Comparison of ENCODE assay signal across 18 cellular contexts in genomic region chr11:114359342-114359741, GRCh38. TPM values are rescaled to one million over a fixed set of nuclear protein-coding genes. Genes with fewer than 3 reads are reported as not detected.
DNase-seq lines count a peak whose midpoint lies in the region; ATAC-seq, FAIRE-seq and TF ChIP-seq lines count a peak whose summit lies in the region.
"Had no signal": no experiment of that assay in that cellular context is flagged by ENCODE, and none has a peak within 500 bp of the region (broad histone marks: within the 10 kb centered on the region; RNA-seq: fewer than 3 reads in every experiment).

No MANE protein-coding gene starts in this region.

- no peak for TF ChIP-seq POLR2A in IMR-90 (IDR thresholded peaks at IDR 0.05; ENCODE audit: low read depth, low read length)
- TF ChIP-seq POLR2A in upper lobe of left lung (IDR thresholded peaks at IDR 0.05): no peak

- H3K4me1 Mint-ChIP-seq in CD4-positive, alpha-beta memory T cell: no peaks in the 10 kb centered on the region
- H3K4me1 Mint-ChIP-seq: CD4-positive, CD25-positive, alpha-beta regulatory T cell had no signal

- H3K4me3 Mint-ChIP-seq in CD4-positive, alpha-beta memory T cell: no peak overlapping the region
- H3K4me3 Mint-ChIP-seq: CD4-positive, CD25-positive, alpha-beta regulatory T cell had no signal

- H3K14ac ChIP-seq in IMR-90 (replicated peaks; ENCODE audit: low read depth, low read length): peak overlapping the region; percentile 60; the same call in 1 of the 2 replicates

- H3K27me3 Mint-ChIP-seq in CD4-positive, alpha-beta memory T cell: peaks cover 11 to 15% of the 10 kb centered on the region in 2 donors

- no peak for TF ChIP-seq EP300 in upper lobe of left lung (IDR thresholded peaks at IDR 0.05)

- no peak overlapping the region for H2AFZ ChIP-seq in IMR-90 (replicated peaks; ENCODE audit: low read length, poor library complexity)

- peaks cover 4% of the 10 kb centered on the region; the same call in 1 of the 2 replicates for H3K9me1 ChIP-seq in IMR-90 (ENCODE audit: insufficient read depth, low read length)

- peak overlapping the region; percentile 83; the same call in 1 of the 2 replicates for H2BK20ac ChIP-seq in IMR-90 (ENCODE audit: low read depth, low read length)

- no peak overlapping the region for H3K23ac ChIP-seq in IMR-90 (ENCODE audit: low read depth, low read length)

- H3K27ac ChIP-seq in IMR-90 (ENCODE audit: insufficient read depth, low read length) (no peak overlapping the region), upper lobe of left lung (no peak overlapping the region), right atrium auricular region (no peak overlapping the region)
- H3K27ac ChIP-seq in CD4-positive, alpha-beta memory T cell (ENCODE audit: low read depth, low read length): no peak overlapping the region
- H3K27ac ChIP-seq: A549, KMS-11 had no signal

- in situ Hi-C loops in IMR-90 (cut with MboI; ENCODE audit: low sequenced_read_pairs): loop anchor here (10.0 kb wide), 1 partner anchor 85 kb away; no protein-coding TSS in a partner anchor

- ATAC-seq in IMR-90 (ENCODE audit: low read depth) (peak; percentile 61; the same call in 1 of the 2 replicates), upper lobe of left lung (ENCODE audit: low FRiP score in 2 of 2) (no peak)
- ATAC-seq: A549 had no signal

- no peaks in the 10 kb centered on the region for H3K9me3 Mint-ChIP-seq in CD4-positive, alpha-beta memory T cell
- H3K9me3 Mint-ChIP-seq: CD4-positive, CD25-positive, alpha-beta regulatory T cell had no signal

- no peak overlapping the region for H4K91ac ChIP-seq in IMR-90 (ENCODE audit: insufficient read depth, low read depth, low read length)

- peak overlapping the region; percentile 29 to 85; a peak in 2 of 4 replicates for H4K8ac ChIP-seq in IMR-90 (ENCODE audit: low read depth in 2 of 2, low read length in 2 of 2)

- H2BK120ac ChIP-seq in IMR-90 (ENCODE audit: low read depth, low read length): peak overlapping the region; percentile 56; the same call in 1 of the 2 replicates

- peak; percentile 43 for FAIRE-seq in endometrium (lab: Jason Lieb, UNC)
- FAIRE-seq: A549 had no signal

- H3K4me2 ChIP-seq in IMR-90 (ENCODE audit: low read depth, low read length): no peak overlapping the region
- H3K4me2 ChIP-seq: A549, KMS-11 had no signal

- no peaks in the 10 kb centered on the region for H4K20me1 ChIP-seq in IMR-90 (ENCODE audit: insufficient read depth, low read length)

- 0 out of 2 replicates have a peak overlapping the region, but pooled peaks have one; percentile 38 for H3K56ac ChIP-seq in IMR-90 (ENCODE audit: extremely low read depth, insufficient read depth, low read length)

- H3K79me1 ChIP-seq in IMR-90 (ENCODE audit: low read depth in 1 of 2, low read length in 2 of 2): no peaks in the 10 kb centered on the region

- H3K4me1 ChIP-seq in IMR-90 (ENCODE audit: control insufficient read depth, insufficient read depth, low read length) (peaks cover 7% of the 10 kb centered on the region), upper lobe of left lung (no peaks in the 10 kb centered on the region), right atrium auricular region (no peaks in the 10 kb centered on the region)
- H3K4me1 ChIP-seq in CD4-positive, alpha-beta memory T cell (ENCODE audit: insufficient read depth, low read length): no peaks in the 10 kb centered on the region
- H3K4me1 ChIP-seq: A549 had no signal

- H3K4ac ChIP-seq in IMR-90 (ENCODE audit: low read depth, low read length): peak overlapping the region; percentile 54; the same call in 1 of the 2 replicates

- peak overlapping the region; percentile 86; the same call in 1 of the 2 replicates for H4K5ac ChIP-seq in IMR-90 (ENCODE audit: low read depth, low read length)

- H3K27me3 ChIP-seq in IMR-90 (ENCODE audit: control insufficient read depth, insufficient read depth, low read length) (no peaks in the 10 kb centered on the region), upper lobe of left lung (no peaks in the 10 kb centered on the region), right atrium auricular region (no peaks in the 10 kb centered on the region)
- no peaks in the 10 kb centered on the region for H3K27me3 ChIP-seq in CD4-positive, alpha-beta memory T cell (ENCODE audit: insufficient read depth, low read length)

- no peak for TF ChIP-seq RAD21 in IMR-90 (IDR thresholded peaks at IDR 0.05; ENCODE audit: low read length)

- no peak overlapping the region for H3K9ac ChIP-seq in IMR-90 (ENCODE audit: low read depth, low read length)
- H3K9ac ChIP-seq: KMS-11 had no signal

- intact Hi-C loops in IMR-90 (cut with micrococcal nuclease): no loop called here
- intact Hi-C loops in CD4-positive, alpha-beta memory T cell (cut with micrococcal nuclease): no loop called here

- H3K18ac ChIP-seq in IMR-90 (ENCODE audit: low read depth, low read length): peak overlapping the region; percentile 89; the same call in 1 of the 2 replicates

- dilution Hi-C loops in IMR-90 (cut with HindIII; ENCODE audit: low sequenced_read_pairs, unreplicated experiment): no loop called here

- H2BK5ac ChIP-seq in IMR-90 (ENCODE audit: low read depth, low read length, poor library complexity, severe bottlenecking): peak overlapping the region; percentile 96

- no peak overlapping the region for H2AK9ac ChIP-seq in IMR-90 (replicated peaks; ENCODE audit: low read depth, low read length, poor library complexity)

- no peak overlapping the region for H3K27ac Mint-ChIP-seq in CD4-positive, alpha-beta memory T cell
- H3K27ac Mint-ChIP-seq: CD4-positive, CD25-positive, alpha-beta regulatory T cell had no signal

- TF ChIP-seq CTCF in IMR-90 (conservative IDR thresholded peaks at IDR 0.05; ENCODE audit: low read depth, low read length) (no peak), upper lobe of left lung (IDR thresholded peaks at IDR 0.05) (no peak), right atrium auricular region (IDR thresholded peaks at IDR 0.05) (no peak)

- POLR2A ChIA-PET in IMR-90 (lab: Charles Lee; ENCODE audit: unreplicated experiment): no interaction called here
- POLR2A ChIA-PET in CD4-positive, alpha-beta memory T cell (lab: Charles Lee; ENCODE audit: partially characterized antibody): no interaction called here

- BruUV-seq in IMR-90 (replicated peaks; lab: Mats Ljungman, UMichigan): no TSS peak

- H2AK5ac ChIP-seq in IMR-90 (ENCODE audit: low read depth, low read length): no peak overlapping the region

- no peaks in the 10 kb centered on the region for H3K9me3 ChIP-seq in IMR-90 (ENCODE audit: control insufficient read depth, insufficient read depth, low read length)
- no peaks in the 10 kb centered on the region for H3K9me3 ChIP-seq in upper lobe of left lung
- H3K9me3 ChIP-seq in CD4-positive, alpha-beta memory T cell (ENCODE audit: control insufficient read depth in 1 of 2, low read length in 2 of 2): no peaks in the 10 kb centered on the region
- H3K9me3 ChIP-seq in right atrium auricular region: no peaks in the 10 kb centered on the region
- H3K9me3 ChIP-seq: A549 had no signal

- DNase-seq in COLO829 (ENCODE audit: low spot score) (peak; percentile 7), IMR-90 (peak; percentile 60), iris pigment epithelial cell (ENCODE audit: low read depth) (peak; percentile 57), midbrain (lab: John Stamatoyannopoulos, UW) (no peak), upper lobe of left lung (no peak), right atrium auricular region (ENCODE audit: low spot score) (no peak)
- no peak for DNase-seq in CD4-positive, alpha-beta memory T cell
- DNase-seq: CD4-positive, CD25-positive, alpha-beta regulatory T cell; DND-41; H7; NCI-H1105; NCI-H187; NCI-H446 treated with DMSO at 0.1 percent for 48 hours; NCI-H748 treated with DMSO at 0.1 percent for 48 hours; Right ventricle myocardium superior had no signal

- CTCF ChIA-PET in IMR-90 (lab: Yijun Ruan, JAX): interaction anchor here (1.5 kb wide), 1 partner anchor 36 kb away, joined by 4 read pairs; no protein-coding TSS in a partner anchor
- CTCF ChIA-PET in CD4-positive, alpha-beta memory T cell (lab: Charles Lee; ENCODE audit: partially characterized antibody): interaction anchor here (1.3 kb wide), 1 partner anchor 9 kb away, joined by 3 read pairs; no protein-coding TSS in a partner anchor

- H3K4me3 ChIP-seq in IMR-90 (ENCODE audit: insufficient read depth, low read depth, low read length): no peak overlapping the region
- no peak overlapping the region for H3K4me3 ChIP-seq in upper lobe of left lung
- no peak overlapping the region for H3K4me3 ChIP-seq in CD4-positive, alpha-beta memory T cell (ENCODE audit: low read length in 2 of 2)
- no peak overlapping the region for H3K4me3 ChIP-seq in right atrium auricular region
- H3K4me3 ChIP-seq: A549 had no signal

- no peaks in the 10 kb centered on the region for H3K36me3 Mint-ChIP-seq in CD4-positive, alpha-beta memory T cell
- H3K36me3 Mint-ChIP-seq: CD4-positive, CD25-positive, alpha-beta regulatory T cell had no signal

- peak overlapping the region; percentile 36; the same call in 1 of the 3 replicates for H2BK15ac ChIP-seq in IMR-90 (ENCODE audit: low read depth, low read length)

- H3K36me3 ChIP-seq in IMR-90 (ENCODE audit: control insufficient read depth, insufficient read depth, low read length): no peaks in the 10 kb centered on the region
- no peaks in the 10 kb centered on the region for H3K36me3 ChIP-seq in upper lobe of left lung
- no peaks in the 10 kb centered on the region for H3K36me3 ChIP-seq in CD4-positive, alpha-beta memory T cell (ENCODE audit: insufficient read depth, low read length)
- H3K36me3 ChIP-seq in right atrium auricular region: no peaks in the 10 kb centered on the region

RNA-seq across cellular contexts. Expression of gene C11orf71, which starts 41.0 kb away (rescaled TPM):
- total RNA-seq in IMR-90 (2012; rRNA removed): 2.3 and 3.6 TPM in 2 replicates
- polyA plus RNA-seq in IMR-90 (2012; rRNA removed): 3.0 and 3.7 TPM in 2 replicates
- polyA plus RNA-seq in IMR-90 (2012; cell fraction: cytosol; rRNA removed): 5.4 and 6.8 TPM in 2 replicates
- polyA plus RNA-seq in IMR-90 (2012; cell fraction: nucleus; rRNA removed; ENCODE audit: low replicate concordance): 5.2 TPM in 2 replicates
- 10 to 100 TPM in 2 of 6 donors, 1 to 10 TPM in 4; 6.2 to 16.8 (median 8.3) TPM for total RNA-seq in upper lobe of left lung
- total RNA-seq in CD4-positive, alpha-beta memory T cell: 10 to 100 TPM; 15.1 to 15.6 TPM
- 10 to 100 TPM; 12.8 to 13.9 TPM for polyA plus RNA-seq in CD4-positive, alpha-beta memory T cell
- total RNA-seq in right atrium auricular region: 10 to 100 TPM in 1 of 2 donors, 1 to 10 TPM in 1; 6.5 to 10.2 TPM

RNA-seq across cellular contexts. Expression of gene RBM7, which starts 41.1 kb away (rescaled TPM):
- total RNA-seq in IMR-90 (2012; rRNA removed): 110 and 111 TPM in 2 replicates
- polyA plus RNA-seq in IMR-90 (2012; rRNA removed): 24.4 and 27.8 TPM in 2 replicates
- 6.6 and 7.7 TPM in 2 replicates for polyA plus RNA-seq in IMR-90 (2012; cell fraction: cytosol; rRNA removed)
- polyA plus RNA-seq in IMR-90 (2012; cell fraction: nucleus; rRNA removed; ENCODE audit: low replicate concordance): 2.7 and 18.4 TPM in 2 replicates
- total RNA-seq in upper lobe of left lung: 10 to 100 TPM in 4 of 6 donors, 1 to 10 TPM in 2; 2.2 to 35.2 (median 21.4) TPM
- 10 to 100 TPM; 35.8 to 43.0 TPM for total RNA-seq in CD4-positive, alpha-beta memory T cell
- polyA plus RNA-seq in CD4-positive, alpha-beta memory T cell: 10 to 100 TPM; 23.1 to 39.8 TPM
- 10 to 100 TPM; 12.1 to 13.2 TPM for total RNA-seq in right atrium auricular region

Comparison
In these comparisons a context has a peak if more than half of its experiments do, and no peak if none do; other contexts are left out.
1. DNase-seq: peak in COLO829 (single experiment), IMR-90 (single experiment) and iris pigment epithelial cell (single experiment); none in midbrain (single experiment), upper lobe of left lung (0 of 2), CD4-positive, alpha-beta memory T cell (0 of 5) and right atrium auricular region (single experiment).